In the genomic region with DNA sequence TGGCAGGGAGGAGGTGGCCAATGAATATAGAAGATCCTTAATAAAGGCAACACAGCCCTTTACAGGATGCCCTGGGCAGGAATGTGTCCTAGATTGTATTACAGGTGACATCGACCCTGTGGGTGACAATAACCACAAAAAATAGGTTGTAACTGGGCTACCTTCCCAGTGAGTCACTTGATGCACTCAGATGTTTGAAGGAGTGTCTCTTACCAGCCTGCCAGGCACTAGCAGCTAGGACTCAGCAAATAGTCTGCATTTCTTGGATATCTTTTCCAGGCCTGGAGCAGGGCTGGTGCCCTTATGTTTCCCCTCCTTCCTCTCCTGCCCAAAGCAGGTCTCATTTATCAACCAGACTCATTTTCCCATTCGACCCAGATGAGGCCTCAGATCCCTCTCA, we compare ENCODE assay signal across 1 cellular context.
TF ChIP-seq lines count a peak whose summit lies in the region.

No MANE protein-coding gene starts in this region.

TF ChIP-seq in SK-N-SH, 30 proteins besides CTCF, POLR2A, EP300 and RAD21 (continued from another document):
- TF ChIP-seq MXI1 (IDR thresholded peaks at IDR 0.05; ENCODE audit: low read depth, low read length), result no peak
- TF ChIP-seq TCF12 (IDR thresholded peaks at IDR 0.05), result no peak
- TF ChIP-seq POLR2AphosphoS5 (IDR thresholded peaks at IDR 0.05; ENCODE audit: low read depth, low read length), result no peak
- no peak for TF ChIP-seq SIN3A (IDR thresholded peaks at IDR 0.05; ENCODE audit: borderline replicate concordance, low read depth, low read length)
- TF ChIP-seq SMC3 (IDR thresholded peaks at IDR 0.05; ENCODE audit: low read depth, low read length), result no peak
- TF ChIP-seq NRF1 (IDR thresholded peaks at IDR 0.05; ENCODE audit: low read depth, low read length), result no peak
